In the genomic region with DNA sequence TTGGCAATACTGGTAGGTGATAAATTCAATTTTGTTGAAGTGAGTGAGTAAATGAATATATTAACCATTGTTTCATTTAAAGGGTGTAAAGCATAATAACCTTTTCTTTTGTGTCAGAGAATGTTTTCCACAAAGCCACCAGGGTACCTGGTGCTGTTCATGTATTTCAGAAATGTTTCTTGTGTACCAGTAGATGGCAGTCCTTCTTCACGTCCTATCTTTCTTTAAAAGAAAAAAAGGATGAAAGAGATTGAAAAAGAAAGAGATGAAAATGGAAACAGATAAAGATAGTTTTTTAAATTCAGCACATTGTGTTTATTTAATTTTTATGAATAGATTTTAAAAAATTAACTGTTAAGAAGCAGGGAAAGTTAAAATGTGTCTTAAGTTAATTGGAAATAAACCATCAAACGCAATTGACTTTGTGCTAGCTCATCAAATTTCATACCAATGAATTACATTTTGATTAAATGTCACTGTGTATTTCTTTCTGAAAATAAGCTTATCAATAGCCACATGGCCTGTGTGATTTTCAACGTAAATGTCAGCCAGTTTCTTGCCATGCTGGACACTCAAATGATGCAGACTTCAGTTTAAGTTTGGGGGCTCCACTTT, we compare ENCODE assay signal across 1 cellular context.
TF ChIP-seq lines count a peak whose summit lies in the region.

No MANE protein-coding gene starts in this region.

TF ChIP-seq in WTC11, 78 proteins besides CTCF, POLR2A, EP300 and RAD21 (continued from another document):
- TF ChIP-seq, protein P1, sequence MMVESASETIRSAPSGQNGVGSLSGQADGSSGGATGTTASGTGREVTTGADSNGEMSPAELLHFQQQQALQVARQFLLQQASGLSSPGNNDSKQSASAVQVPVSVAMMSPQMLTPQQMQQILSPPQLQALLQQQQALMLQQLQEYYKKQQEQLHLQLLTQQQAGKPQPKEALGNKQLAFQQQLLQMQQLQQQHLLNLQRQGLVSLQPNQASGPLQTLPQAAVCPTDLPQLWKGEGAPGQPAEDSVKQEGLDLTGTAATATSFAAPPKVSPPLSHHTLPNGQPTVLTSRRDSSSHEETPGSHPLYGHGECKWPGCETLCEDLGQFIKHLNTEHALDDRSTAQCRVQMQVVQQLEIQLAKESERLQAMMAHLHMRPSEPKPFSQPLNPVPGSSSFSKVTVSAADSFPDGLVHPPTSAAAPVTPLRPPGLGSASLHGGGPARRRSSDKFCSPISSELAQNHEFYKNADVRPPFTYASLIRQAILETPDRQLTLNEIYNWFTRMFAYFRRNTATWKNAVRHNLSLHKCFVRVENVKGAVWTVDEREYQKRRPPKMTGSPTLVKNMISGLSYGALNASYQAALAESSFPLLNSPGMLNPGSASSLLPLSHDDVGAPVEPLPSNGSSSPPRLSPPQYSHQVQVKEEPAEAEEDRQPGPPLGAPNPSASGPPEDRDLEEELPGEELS (CRISPR knock-in tag; IDR thresholded peaks at IDR 0.05): no peak
